15 cellular contexts compared by ENCODE assay signal in the genomic region with DNA sequence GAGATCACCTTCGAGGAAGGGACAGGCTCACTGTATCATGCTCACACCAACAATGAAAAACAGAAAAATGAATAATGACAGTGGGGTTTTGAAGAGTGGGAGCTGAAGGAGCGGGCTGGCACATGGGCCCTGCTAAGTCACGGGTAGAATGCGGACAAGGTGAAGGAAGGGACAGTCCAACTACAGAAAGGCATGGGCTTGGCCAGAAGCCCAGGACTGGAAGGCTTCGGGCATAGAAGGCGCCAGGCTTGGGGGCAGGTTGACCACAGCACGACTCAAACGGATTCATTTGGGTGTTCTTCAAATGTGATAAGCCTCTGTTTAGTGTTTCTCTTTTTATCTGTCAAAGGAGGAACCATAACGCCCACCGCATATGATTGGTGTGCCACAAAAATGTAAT.
"Had no signal": no experiment of that assay in that cellular context is flagged by ENCODE, and none has a peak within 500 bp of the region (broad histone marks: within the 10 kb centered on the region; RNA-seq: fewer than 3 reads in every experiment).

No MANE protein-coding gene starts in this region.

- H3K27ac ChIP-seq: dorsolateral prefrontal cortex, neutrophil, suprapubic skin, upper lobe of right lung had no signal

- H3K27ac Mint-ChIP-seq: activated naive CD8-positive, alpha-beta T cell; naive thymus-derived CD8-positive, alpha-beta T cell; T-helper 17 cell had no signal

- H3K4me3 ChIP-seq: dorsolateral prefrontal cortex, suprapubic skin, upper lobe of right lung had no signal

- H3K9me3 Mint-ChIP-seq: activated T-cell treated with anti-CD3 and anti-CD28 coated beads, Interleukin-2, amount 50 U/mL, for 4 hours; naive thymus-derived CD8-positive, alpha-beta T cell had no signal

- H3K36me3 ChIP-seq: neutrophil, suprapubic skin, upper lobe of right lung had no signal

- H3K4me1 Mint-ChIP-seq: naive thymus-derived CD8-positive, alpha-beta T cell; T-helper 17 cell had no signal

- ATAC-seq: activated T-cell treated with anti-CD3 and anti-CD28 coated beads, Interleukin-2, amount 50 U/mL, for 4 hours; naive thymus-derived CD8-positive, alpha-beta T cell; sciatic nerve; T-helper 17 cell had no signal

- DNase-seq: activated CD4-positive, alpha-beta T cell treated with anti-CD3 and anti-CD28 coated beads for 1 hour; activated CD4-positive, alpha-beta T cell treated with anti-CD3 and anti-CD28 coated beads, Interleukin-2, amount 50 U/mL, for 48 hours; activated effector memory CD4-positive, alpha-beta T cell treated with anti-CD3 and anti-CD28 coated beads, Interleukin-2, amount 50 U/mL, for 16 hours; activated T-cell treated with anti-CD3 and anti-CD28 coated beads, Interleukin-2, amount 50 U/mL, for 4 hours; naive thymus-derived CD8-positive, alpha-beta T cell; posterior cingulate gyrus; stimulated activated CD4-positive, alpha-beta T cell treated with anti-CD3 and anti-CD28 coated beads, Interleukin-12 subunit alpha, Interleukin-12 subunit beta, amount 100 ng/mL, for 4 hours; stimulated activated naive CD4-positive, alpha-beta T cell treated with Interleukin-2 at 50 U/mL for 16 hours; T-helper 17 cell; upper lobe of right lung had no signal

- H3K36me3 Mint-ChIP-seq: activated naive CD8-positive, alpha-beta T cell; naive thymus-derived CD8-positive, alpha-beta T cell had no signal

- H3K4me3 Mint-ChIP-seq: activated naive CD8-positive, alpha-beta T cell; activated T-cell treated with anti-CD3 and anti-CD28 coated beads, Interleukin-2, amount 50 U/mL, for 4 hours; naive thymus-derived CD8-positive, alpha-beta T cell; T-helper 17 cell had no signal

- H3K4me1 ChIP-seq: suprapubic skin, upper lobe of right lung had no signal

- H3K27me3 ChIP-seq: neutrophil, suprapubic skin, upper lobe of right lung had no signal
